28 cellular contexts compared by ENCODE assay signal in genomic region chr9:115814081-115814480, GRCh38.
"Had no signal": no experiment of that assay in that cellular context is flagged by ENCODE, and none has a peak within 500 bp of the region (broad histone marks: within the 10 kb centered on the region; RNA-seq: fewer than 3 reads in every experiment).

No MANE protein-coding gene starts in this region.

- H3K4me2 ChIP-seq: hepatocyte had no signal

- ATAC-seq: effector memory CD8-positive, alpha-beta T cell; esophagus mucosa; foreskin keratinocyte; gastrocnemius medialis; gastroesophageal sphincter; heart left ventricle; heart right ventricle had no signal

- H3K27me3 ChIP-seq: colonic mucosa, esophagus muscularis mucosa, esophagus squamous epithelium, foreskin keratinocyte, gastrocnemius medialis, gastroesophageal sphincter, heart left ventricle, heart right ventricle, hepatocyte had no signal

- H2AFZ ChIP-seq: hepatocyte had no signal

- H3K9me3 ChIP-seq: colonic mucosa, esophagus muscularis mucosa, esophagus squamous epithelium, gastrocnemius medialis had no signal

- H3K27ac ChIP-seq: colonic mucosa, coronary artery, dorsolateral prefrontal cortex, epithelial cell of prostate, esophagus muscularis mucosa, esophagus squamous epithelium, foreskin keratinocyte, gastrocnemius medialis, gastroesophageal sphincter, heart left ventricle, heart right ventricle, hepatocyte had no signal

- H3K4me1 ChIP-seq: colonic mucosa, esophagus muscularis mucosa, esophagus squamous epithelium, gastrocnemius medialis, gastroesophageal sphincter, heart left ventricle, heart right ventricle had no signal

- H3K79me2 ChIP-seq: hepatocyte had no signal

- DNase-seq: colonic mucosa; cortex of kidney; dermis blood vessel endothelial cell; dorsolateral prefrontal cortex; effector CD4-positive, alpha-beta T cell; effector CD8-positive, alpha-beta T cell; effector memory CD4-positive, alpha-beta T cell; effector memory CD8-positive, alpha-beta T cell; endodermal cell; erythroblast; esophagus squamous epithelium; foreskin fibroblast; foreskin keratinocyte; foreskin melanocyte; gastrocnemius medialis; glutamatergic neuron; head of caudate nucleus; heart left ventricle; heart right ventricle had no signal

- H3K36me3 ChIP-seq: colonic mucosa, esophagus muscularis mucosa, esophagus squamous epithelium, gastrocnemius medialis, gastroesophageal sphincter, heart left ventricle, heart right ventricle had no signal

- FAIRE-seq: endometrium, endothelial cell of umbilical vein, frontal cortex had no signal

- H3K4me3 ChIP-seq: colonic mucosa, coronary artery, dorsolateral prefrontal cortex, esophagus muscularis mucosa, esophagus squamous epithelium, gastrocnemius medialis, gastroesophageal sphincter, heart left ventricle, heart right ventricle, hepatocyte had no signal
